Comparison of ENCODE assay signal across 33 cellular contexts in the genomic region with DNA sequence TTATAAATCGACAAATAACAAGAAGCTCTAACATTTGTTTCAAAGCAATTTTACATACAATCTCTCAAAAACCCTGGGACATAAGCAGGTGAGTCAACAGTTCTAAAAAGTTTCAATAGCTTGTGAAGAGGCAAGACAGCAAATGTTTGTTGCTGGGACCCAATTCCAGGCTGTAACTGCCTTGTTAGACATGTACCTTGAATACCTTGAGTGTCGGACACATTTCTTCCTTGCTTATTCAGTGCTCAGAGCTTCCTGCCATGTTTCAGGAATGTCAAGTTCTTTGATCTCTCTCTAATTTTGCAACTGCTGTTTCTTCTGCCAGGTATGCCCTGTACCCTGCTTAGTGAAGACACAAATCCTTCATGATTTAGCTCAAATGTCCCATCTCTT. TPM values are rescaled to one million over a fixed set of nuclear protein-coding genes. Genes with fewer than 3 reads are reported as not detected.
"Had no signal": no experiment of that assay in that cellular context is flagged by ENCODE, and none has a peak within 500 bp of the region (broad histone marks: within the 10 kb centered on the region; RNA-seq: fewer than 3 reads in every experiment).

No MANE protein-coding gene starts in this region.

- H3K4me1 ChIP-seq: breast epithelium had no signal

- DNase-seq: activated CD4-positive, alpha-beta memory T cell treated with anti-CD3 and anti-CD28 coated beads for 36 hours; activated CD4-positive, alpha-beta T cell treated with anti-CD3 and anti-CD28 coated beads for 36 hours; activated CD4-positive, alpha-beta T cell treated with anti-CD3 and anti-CD28 coated beads, Interleukin-2, amount 50 U/mL, for 1 hour; activated CD8-positive, alpha-beta memory T cell treated with anti-CD3 and anti-CD28 coated beads, Interleukin-2, amount 50 U/mL, for 4 hours; activated gamma-delta T cell treated with Interleukin-2 at 50 U/mL for 16 hours; activated naive CD4-positive, alpha-beta T cell treated with anti-CD3 and anti-CD28 coated beads for 36 hours; activated T-cell treated with anti-CD3 and anti-CD28 coated beads for 4 hours; activated T-cell treated with anti-CD3 and anti-CD28 coated beads, Interleukin-2, amount 50 U/mL, for 4 hours; adrenal gland; body of pancreas; Karpas-422; KBM-7; NCI-H1105; NCI-H1417 treated with DMSO at 0.1 percent for 48 hours; NCI-H187 treated with DMSO at 0.1 percent for 48 hours; NCI-H2081; NCI-H2171 treated with DMSO at 0.1 percent for 48 hours; NCI-H2227 treated with DMSO at 0.1 percent for 48 hours; NCI-H446; NCI-H524; NCI-H69; NCI-H82; RPMI8226; SHP77 treated with DMSO at 0.1 percent for 48 hours; SK-N-SH had no signal

- H3K9me2 ChIP-seq: SK-N-SH had no signal

- ATAC-seq: activated CD4-positive, alpha-beta T cell treated with anti-CD3 and anti-CD28 coated beads for 36 hours; activated naive CD4-positive, alpha-beta T cell treated with anti-CD3 and anti-CD28 coated beads, Interleukin-2, amount 50 U/mL, for 72 hours; activated T-cell treated with anti-CD3 and anti-CD28 coated beads, Interleukin-2, amount 50 U/mL, for 4 hours; body of pancreas; Panc1; WTC11 had no signal

- H3K4me3 ChIP-seq: adrenal gland, body of pancreas, breast epithelium, SJSA1 had no signal

- H3K4me2 ChIP-seq: SK-N-SH had no signal

- H3K9me3 ChIP-seq: adrenal gland, body of pancreas, breast epithelium, SJSA1, SK-N-SH had no signal

- H3K27ac ChIP-seq: adrenal gland, body of pancreas, breast epithelium, SJSA1 had no signal

- H3K27me3 ChIP-seq: body of pancreas, SJSA1 had no signal

- H3K9ac ChIP-seq: SK-N-SH had no signal

- H3K36me3 ChIP-seq: adrenal gland, breast epithelium, SJSA1 had no signal

RNA-seq across cellular contexts. Expression of a gene that starts 5.1 kb away (rescaled TPM):
- total RNA-seq: activated CD4-positive, alpha-beta T cell treated with anti-CD3 and anti-CD28 coated beads for 36 hours; activated T-helper 1 cell treated with anti-CD3 and anti-CD28 coated beads, Interleukin-12 subunit alpha, Interleukin-12 subunit beta, Interleukin-2, Interleukin-4 antibody, amounts not matched to agents 30 ng/mL and 10 ng/mL and 1 ng/mL, durations not matched to agents 14 hours and 24 hours and 36 hours; MCF 10A; WTC11 had no signal
- polyA plus RNA-seq: IgD-negative memory B cell, SK-N-SH had no signal
